In genomic region chr2:157364257-157364974, GRCh38 we compare ENCODE assay signal across 10 cellular contexts. TPM values are rescaled to one million over a fixed set of nuclear protein-coding genes. Genes with fewer than 3 reads are reported as not detected.
A peak's percentile ranks its signal among the peaks of the same experiment; 100 is the strongest.
DNase-seq lines count a peak whose midpoint lies in the region; ATAC-seq, FAIRE-seq and TF ChIP-seq lines count a peak whose summit lies in the region.
"Had no signal": no experiment of that assay in that cellular context is flagged by ENCODE, and none has a peak within 500 bp of the region (broad histone marks: within the 10 kb centered on the region; RNA-seq: fewer than 3 reads in every experiment).

No MANE protein-coding gene starts in this region.

- no peak for ATAC-seq in Right ventricle myocardium inferior
- peak; percentile 89 for ATAC-seq in HG02798 (IDR thresholded peaks at IDR 0.05; ENCODE audit: poor library complexity, unreplicated experiment)

- in situ Hi-C loops in brain microvascular endothelial cell (cut with HindIII; ENCODE audit: low pct_ligation_motif_present, low sequenced_read_pairs) = no loop called here

- H3K9me2 ChIP-seq in MM.1S (replicated peaks; ENCODE audit: insufficient read depth, low read length) = no peaks in the 10 kb centered on the region

- H3K9me3 ChIP-seq in right atrium auricular region (no peaks in the 10 kb centered on the region), MM.1S (replicated peaks; ENCODE audit: insufficient read depth, low read length) (no peaks in the 10 kb centered on the region)

- intact Hi-C loops in Right ventricle myocardium inferior (cut with DNase I) = no loop called here

- H3K27me3 ChIP-seq in right atrium auricular region (no peaks in the 10 kb centered on the region), MM.1S (replicated peaks; ENCODE audit: insufficient read depth, low read length) (no peaks in the 10 kb centered on the region), brain microvascular endothelial cell (replicated peaks) (no peaks in the 10 kb centered on the region)

- TF ChIP-seq CTCF in right atrium auricular region (IDR thresholded peaks at IDR 0.05) (no peak), MM.1S (IDR thresholded peaks at IDR 0.05; ENCODE audit: low read length) (no peak), brain microvascular endothelial cell (IDR thresholded peaks at IDR 0.05; ENCODE audit: low read depth, low read length, missing control alignments) (no peak)

- H3K4me2 ChIP-seq in MM.1S (ENCODE audit: low read depth, low read length) = peak overlapping the region; percentile 59

- H3K27ac ChIP-seq in right atrium auricular region (peak overlapping the region; percentile 32 to 68), MM.1S (ENCODE audit: low read length) (peak overlapping the region; percentile 74), brain microvascular endothelial cell (no peak overlapping the region)

- peak overlapping the region; percentile 8; the same call in 1 of the 2 replicates for H3K9ac ChIP-seq in MM.1S (ENCODE audit: low read length)

- FAIRE-seq in urothelium cell line (lab: Jason Lieb, UNC) = no peak

- no peak for DNase-seq in right atrium auricular region (ENCODE audit: low spot score)
- DNase-seq in Right ventricle myocardium inferior (ENCODE audit: missing footprints) = no peak
- DNase-seq in MM.1S = peak; percentile 78
- no peak for DNase-seq in urothelium cell line (ENCODE audit: low spot score)
- DNase-seq in brain microvascular endothelial cell = no peak
- no peak for DNase-seq in NCI-H2081 (lab: John Stamatoyannopoulos, UW)
- DNase-seq in midbrain (lab: John Stamatoyannopoulos, UW) = no peak
- DNase-seq: C1 segment of cervical spinal cord, glutamatergic neuron had no signal

- no peaks in the 10 kb centered on the region for H4K20me1 ChIP-seq in MM.1S (ENCODE audit: insufficient read depth, low read length)

- no peaks in the 10 kb centered on the region for H3K79me2 ChIP-seq in MM.1S (ENCODE audit: low read length)

- no peaks in the 10 kb centered on the region for H3K4me1 ChIP-seq in right atrium auricular region
- H3K4me1 ChIP-seq in MM.1S (ENCODE audit: low read length) = peaks cover 23% of the 10 kb centered on the region

- H3K4me3 ChIP-seq in right atrium auricular region = no peak overlapping the region
- H3K4me3 ChIP-seq in MM.1S (ENCODE audit: low read length) = peak overlapping the region; percentile 10; the same call in 1 of the 2 replicates
- H3K4me3 ChIP-seq in brain microvascular endothelial cell (ENCODE audit: low read depth, low read length) = no peak overlapping the region

- 0 out of 2 replicates have a peak, but pooled peaks cover 5% of the 10 kb centered on the region for H3F3A ChIP-seq in MM.1S (ENCODE audit: insufficient read depth, low read length)

- H3K36me3 ChIP-seq in right atrium auricular region (no peaks in the 10 kb centered on the region), MM.1S (replicated peaks; ENCODE audit: insufficient read depth, low read length) (no peaks in the 10 kb centered on the region), brain microvascular endothelial cell (replicated peaks) (no peaks in the 10 kb centered on the region)

- H2AFZ ChIP-seq in MM.1S (ENCODE audit: low read length) = no peak overlapping the region

RNA-seq across cellular contexts. Expression of gene ERMN, which starts 38.8 kb away (rescaled TPM):
- total RNA-seq in right atrium auricular region = not detected
- not detected for total RNA-seq in Right ventricle myocardium inferior
